Comparison of ENCODE assay signal across 11 cellular contexts in genomic region chr1:6489383-6489765, GRCh38. TPM values are rescaled to one million over a fixed set of nuclear protein-coding genes. Genes with fewer than 3 reads are reported as not detected.
A peak's percentile ranks its signal among the peaks of the same experiment; 100 is the strongest.
DNase-seq lines count a peak whose midpoint lies in the region; ATAC-seq and TF ChIP-seq lines count a peak whose summit lies in the region.
"Had no signal": no experiment of that assay in that cellular context is flagged by ENCODE, and none has a peak within 500 bp of the region (broad histone marks: within the 10 kb centered on the region; RNA-seq: fewer than 3 reads in every experiment).

No MANE protein-coding gene starts in this region.

- CTCF ChIA-PET in OCI-LY7 (lab: Charles Lee; ENCODE audit: unreplicated experiment): no interaction called here

- no peaks in the 10 kb centered on the region for H3K36me3 Mint-ChIP-seq in activated CD4-positive, alpha-beta T cell treated with anti-CD3 and anti-CD28 coated beads, Interleukin-2, amount 10 ng/mL, durations not matched to agents 24 days and 14 days (ENCODE audit: low read depth)

- H3K9me3 ChIP-seq in OCI-LY7 (ENCODE audit: low read length): no peaks in the 10 kb centered on the region
- H3K9me3 ChIP-seq: testis had no signal

- no peak overlapping the region for H3K27ac Mint-ChIP-seq in activated CD4-positive, alpha-beta T cell treated with anti-CD3 and anti-CD28 coated beads, Interleukin-2, amount 10 ng/mL, durations not matched to agents 24 days and 14 days

- no peaks in the 10 kb centered on the region for H3K9me2 ChIP-seq in OCI-LY7 (ENCODE audit: insufficient read depth, low read length)

- H3K4me1 Mint-ChIP-seq in activated CD4-positive, alpha-beta T cell treated with anti-CD3 and anti-CD28 coated beads, Interleukin-2, amount 10 ng/mL, durations not matched to agents 24 days and 14 days: peaks cover 18% of the 10 kb centered on the region

- H3K27ac ChIP-seq in OCI-LY7 (ENCODE audit: low read depth, low read length, poor library complexity, severe bottlenecking) (no peak overlapping the region), skin epidermis (peak overlapping the region; percentile 76 to 98 (median 88))
- H3K27ac ChIP-seq: testis had no signal

- BruUV-seq in OCI-LY7 (replicated peaks; lab: Mats Ljungman, UMichigan): no TSS peak

- DNase-seq in activated CD4-positive, alpha-beta T cell treated with anti-CD3 and anti-CD28 coated beads, Interleukin-2, amount 10 ng/mL, durations not matched to agents 24 days and 14 days: no peak
- DNase-seq in activated CD4-positive, alpha-beta T cell treated with anti-CD3 and anti-CD28 coated beads, Interleukin-2, amount 50 U/mL, for 4 hours: no peak
- DNase-seq in OCI-LY7 (ENCODE audit: low spot score) (no peak), epithelial cell of proximal tubule (ENCODE audit: low read depth) (no peak), H7 (no peak), SHP77 (lab: John Stamatoyannopoulos, UW) (no peak)
- DNase-seq: NCI-H524 treated with DMSO at 0.1 percent for 48 hours had no signal

- ATAC-seq in HG03469 (IDR thresholded peaks at IDR 0.05; ENCODE audit: unreplicated experiment): no peak

- H4K20me1 ChIP-seq in OCI-LY7 (ENCODE audit: insufficient read depth, low read length): no peaks in the 10 kb centered on the region

- H3K9me3 Mint-ChIP-seq in activated CD4-positive, alpha-beta T cell treated with anti-CD3 and anti-CD28 coated beads, Interleukin-2, amount 10 ng/mL, durations not matched to agents 24 days and 14 days: no peaks in the 10 kb centered on the region
- H3K9me3 Mint-ChIP-seq: effector memory CD8-positive, alpha-beta T cell had no signal

- H2AFZ ChIP-seq in OCI-LY7 (ENCODE audit: low read length): no peak overlapping the region; the same call in 1 of the 2 replicates

- H3K27me3 ChIP-seq in H7 (ENCODE audit: control insufficient read depth, insufficient read depth, low read length): peaks cover 15% of the 10 kb centered on the region; the same call in 1 of the 2 replicates
- H3K27me3 ChIP-seq: testis had no signal

- H3K27me3 Mint-ChIP-seq in activated CD4-positive, alpha-beta T cell treated with anti-CD3 and anti-CD28 coated beads, Interleukin-2, amount 10 ng/mL, durations not matched to agents 24 days and 14 days: peaks cover 17% of the 10 kb centered on the region

- POLR2A ChIA-PET in OCI-LY7 (lab: Charles Lee): interaction anchor here (0.5 to 1.8 kb wide), 2 partner anchors 9 to 691 kb away, joined by 4 to 5 read pairs; no protein-coding TSS in a partner anchor

- H3K4me2 ChIP-seq in OCI-LY7 (ENCODE audit: low read length): peak overlapping the region; percentile 99

- peak overlapping the region; percentile 81 for H3K4me3 Mint-ChIP-seq in activated CD4-positive, alpha-beta T cell treated with anti-CD3 and anti-CD28 coated beads, Interleukin-2, amount 10 ng/mL, durations not matched to agents 24 days and 14 days

- H3K4me3 ChIP-seq in OCI-LY7 (ENCODE audit: low read depth, low read length, poor library complexity, severe bottlenecking) (peak overlapping the region; percentile 77), epithelial cell of proximal tubule (ENCODE audit: low read depth, low read length) (peak overlapping the region; percentile 99), skin epidermis (peak overlapping the region; percentile 40 to 62 (median 50)), H7 (ENCODE audit: insufficient read depth, low read depth, low read length) (no peak overlapping the region)

- no peaks in the 10 kb centered on the region for H3K36me3 ChIP-seq in OCI-LY7 (ENCODE audit: insufficient read depth, low read length)
- H3K36me3 ChIP-seq in H7 (replicated peaks; ENCODE audit: control insufficient read depth, insufficient read depth, low read length): no peaks in the 10 kb centered on the region

- peaks cover 14% of the 10 kb centered on the region for H3K4me1 ChIP-seq in OCI-LY7 (ENCODE audit: insufficient read depth, low read length, poor library complexity, severe bottlenecking)

- no peaks in the 10 kb centered on the region for H3K79me2 ChIP-seq in OCI-LY7 (ENCODE audit: insufficient read depth, low read depth, low read length)

- intact Hi-C loops in activated CD4-positive, alpha-beta T cell treated with anti-CD3 and anti-CD28 coated beads, Interleukin-2, amount 10 ng/mL, durations not matched to agents 24 days and 14 days (cut with micrococcal nuclease): loop anchor here (5.0 kb wide), 1 partner anchor 242 kb away; no protein-coding TSS in a partner anchor
- intact Hi-C loops in OCI-LY7 (cut with micrococcal nuclease; ENCODE audit: unreplicated experiment): loop anchor here (5.0 to 10.0 kb wide), 2 partner anchors 33 to 725 kb away; no protein-coding TSS in a partner anchor

- no peak for TF ChIP-seq CTCF in OCI-LY7 (conservative IDR thresholded peaks at IDR 0.05; ENCODE audit: low read length)
- TF ChIP-seq CTCF in epithelial cell of proximal tubule (conservative IDR thresholded peaks at IDR 0.05; ENCODE audit: low read depth, low read length): no peak

RNA-seq across cellular contexts. Expression of gene PLEKHG5, which starts 2.1 kb away (rescaled TPM):
- total RNA-seq in activated CD4-positive, alpha-beta T cell treated with anti-CD3 and anti-CD28 coated beads, Interleukin-2, amount 10 ng/mL, durations not matched to agents 24 days and 14 days: 1.3 and 1.9 TPM in 2 replicates
- 0.67 and 1.6 TPM in 2 replicates for total RNA-seq in OCI-LY7 (2014; rRNA removed; shearing (Covaris generic))
- total RNA-seq in OCI-LY7 (2022): 1.7 and 2.4 TPM in 2 replicates
- total RNA-seq in epithelial cell of proximal tubule: 17.4 and 23.3 TPM in 2 replicates
- 17.2 and 27.4 TPM in 2 replicates for total RNA-seq in H7 (2014; rRNA removed; shearing (Covaris generic))

RNA-seq across cellular contexts. Expression of gene TNFRSF25, which starts 23.4 kb away (rescaled TPM):
- total RNA-seq in activated CD4-positive, alpha-beta T cell treated with anti-CD3 and anti-CD28 coated beads, Interleukin-2, amount 10 ng/mL, durations not matched to agents 24 days and 14 days: 139 and 146 TPM in 2 replicates
- total RNA-seq in OCI-LY7 (2014; rRNA removed; shearing (Covaris generic)): 1.7 and 2.8 TPM in 2 replicates
- 0.65 and 1.7 TPM in 2 replicates for total RNA-seq in OCI-LY7 (2022)
- total RNA-seq in epithelial cell of proximal tubule: 9.6 and 30.4 TPM in 2 replicates
- total RNA-seq in H7 (2014; rRNA removed; shearing (Covaris generic)): 5.4 and 15.7 TPM in 2 replicates
